Comparison of ENCODE assay signal across 1 cellular context in the genomic region with DNA sequence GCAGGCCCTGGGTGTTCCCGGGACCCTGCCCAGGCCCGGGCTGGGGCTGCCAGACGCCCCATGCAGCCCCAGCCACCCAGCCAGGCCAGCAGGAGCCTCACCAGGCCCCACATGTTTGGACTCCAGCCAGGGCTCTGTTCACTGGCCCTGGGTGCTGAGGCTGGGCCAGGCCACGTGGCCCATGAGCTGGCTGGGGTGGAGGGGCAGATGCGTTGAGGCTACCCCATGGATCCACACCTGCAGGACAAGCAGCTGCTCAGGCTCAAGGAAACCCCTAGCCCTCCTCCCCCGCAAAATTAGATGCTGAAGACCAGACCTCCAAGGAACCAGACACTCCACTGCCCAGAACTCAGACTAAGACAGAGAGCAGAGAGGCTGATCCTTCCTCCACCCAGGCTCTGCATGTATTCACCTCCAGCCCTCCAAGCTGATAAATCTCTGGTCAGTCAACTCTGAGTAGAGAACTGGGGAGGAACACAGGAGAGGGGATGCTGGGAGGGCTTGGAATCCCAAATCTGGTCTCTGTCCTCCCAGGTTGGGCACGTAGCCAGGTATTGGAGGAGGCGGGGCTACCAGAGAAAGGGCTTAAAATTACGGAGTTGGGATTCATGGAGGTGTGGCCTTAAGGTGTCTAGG.
A peak's percentile ranks its signal among the peaks of the same experiment; 100 is the strongest.
TF ChIP-seq lines count a peak whose summit lies in the region.

No MANE protein-coding gene starts in this region.

TF ChIP-seq in HEK293, 187 proteins besides CTCF, POLR2A, EP300 and RAD21 (continued from another document):
- peak; percentile 56 for TF ChIP-seq REST (tag by site-specific recombination; IDR thresholded peaks at IDR 0.05)
- no peak for TF ChIP-seq ZNF292 (tag by site-specific recombination; IDR thresholded peaks at IDR 0.05; ENCODE audit: borderline replicate concordance, low read depth)
- TF ChIP-seq ZIC2 (tag by site-specific recombination; IDR thresholded peaks at IDR 0.05) = 0 out of 2 replicates have a peak, but pooled peaks have one; percentile 13
